8 cellular contexts compared by ENCODE assay signal in genomic region chr3:48655586-48655985, GRCh38. TPM values are rescaled to one million over a fixed set of nuclear protein-coding genes. Genes with fewer than 3 reads are reported as not detected.
A peak's percentile ranks its signal among the peaks of the same experiment; 100 is the strongest.
DNase-seq lines count a peak whose midpoint lies in the region; ATAC-seq and TF ChIP-seq lines count a peak whose summit lies in the region.

No MANE protein-coding gene starts in this region.

- peaks cover 14% of the 10 kb centered on the region for H3K36me3 ChIP-seq in H7 (replicated peaks; ENCODE audit: control insufficient read depth, insufficient read depth, low read length)
- H3K36me3 ChIP-seq in WERI-Rb-1 = peaks cover 94% of the 10 kb centered on the region

- ATAC-seq in activated T-helper 17 cell treated with anti-CD3 and anti-CD28 coated beads, Interleukin-2, amount 50 U/mL, for 72 hours (replicated peaks) = peak; percentile 34

- H3K27me3 Mint-ChIP-seq in activated T-helper 17 cell treated with anti-CD3 and anti-CD28 coated beads, Interleukin-2, amount 50 U/mL, for 72 hours = no peaks in the 10 kb centered on the region

- H3K36me3 Mint-ChIP-seq in activated T-helper 17 cell treated with anti-CD3 and anti-CD28 coated beads, Interleukin-2, amount 50 U/mL, for 72 hours (ENCODE audit: low read depth) = peaks cover 43% of the 10 kb centered on the region

- H3K4me3 ChIP-seq in H7 (ENCODE audit: insufficient read depth, low read depth, low read length) = peak overlapping the region; percentile 58
- H3K4me3 ChIP-seq in iPS-11a (ENCODE audit: low read depth, low read length) = peak overlapping the region; percentile 36
- no peak overlapping the region for H3K4me3 ChIP-seq in WERI-Rb-1 (ENCODE audit: low read depth, low read length)

- H3K9me3 ChIP-seq in WERI-Rb-1 (ENCODE audit: severe bottlenecking) = peaks cover 6% of the 10 kb centered on the region

- no peaks in the 10 kb centered on the region for H3K9me3 Mint-ChIP-seq in activated T-helper 17 cell treated with anti-CD3 and anti-CD28 coated beads, Interleukin-2, amount 50 U/mL, for 72 hours

- DNase-seq in H7 (no peak), WERI-Rb-1 (no peak), NCI-H748 treated with DMSO at 0.1 percent for 48 hours (lab: John Stamatoyannopoulos, UW) (no peak), ecto neural progenitor cell (ENCODE audit: low spot score) (no peak), amygdala (lab: John Stamatoyannopoulos, UW) (no peak)
- DNase-seq in stimulated activated CD4-positive, alpha-beta T cell treated with anti-CD3 and anti-CD28 coated beads, TNF-alpha, amount 100 ng/mL, for 4 hours (ENCODE audit: low read depth in 3 of 3) = peak in 2 of 3 experiments; percentile 59

- TF ChIP-seq CTCF in WERI-Rb-1 (IDR thresholded peaks at IDR 0.05; ENCODE audit: low read depth, low read length) = no peak

- H3K4me1 Mint-ChIP-seq in activated T-helper 17 cell treated with anti-CD3 and anti-CD28 coated beads, Interleukin-2, amount 50 U/mL, for 72 hours = peaks cover 10% of the 10 kb centered on the region

- peak overlapping the region; percentile 81 for H3K4me3 Mint-ChIP-seq in activated T-helper 17 cell treated with anti-CD3 and anti-CD28 coated beads, Interleukin-2, amount 50 U/mL, for 72 hours

- no peak overlapping the region for H3K27ac ChIP-seq in WERI-Rb-1

- H3K27me3 ChIP-seq in H7 (ENCODE audit: control insufficient read depth, insufficient read depth, low read length) (peaks cover 4% of the 10 kb centered on the region; the same call in 1 of the 2 replicates), WERI-Rb-1 (ENCODE audit: insufficient read depth, low read depth, severe bottlenecking) (no peaks in the 10 kb centered on the region)

- peak overlapping the region; percentile 76 for H3K27ac Mint-ChIP-seq in activated T-helper 17 cell treated with anti-CD3 and anti-CD28 coated beads, Interleukin-2, amount 50 U/mL, for 72 hours

RNA-seq across cellular contexts. Expression of gene CELSR3, which starts 7.1 kb away (rescaled TPM):
- 14.3 and 18.7 TPM in 2 replicates for total RNA-seq in H7 (2014; rRNA removed; shearing (Covaris generic))
- total RNA-seq in activated T-helper 17 cell treated with anti-CD3 and anti-CD28 coated beads, Interleukin-2, amount 50 U/mL, for 72 hours = 10 to 100 TPM; 20.3 to 27.1 TPM

RNA-seq across cellular contexts. Expression of gene SLC26A6, which starts 20.3 kb away (rescaled TPM):
- total RNA-seq in H7 (2014; rRNA removed; shearing (Covaris generic)) = 70.5 and 76.0 TPM in 2 replicates
- total RNA-seq in activated T-helper 17 cell treated with anti-CD3 and anti-CD28 coated beads, Interleukin-2, amount 50 U/mL, for 72 hours = 10 to 100 TPM; 34.9 to 37.6 TPM

RNA-seq across cellular contexts. Expression of gene NCKIPSD, which starts 30.1 kb away (rescaled TPM):
- 43.8 and 48.8 TPM in 2 replicates for total RNA-seq in H7 (2014; rRNA removed; shearing (Covaris generic))
- 100 to 1,000 TPM in 1 of 2 donors, 10 to 100 TPM in 1; 58.0 to 110 TPM for total RNA-seq in activated T-helper 17 cell treated with anti-CD3 and anti-CD28 coated beads, Interleukin-2, amount 50 U/mL, for 72 hours

RNA-seq across cellular contexts. Expression of gene TMEM89, which starts 34.0 kb away (rescaled TPM):
- total RNA-seq in H7 (2014; rRNA removed; shearing (Covaris generic)) = 0.78 TPM in 1 of 2 replicates, not detected in the other
- 1 to 10 TPM; 1.0 to 1.1 TPM for total RNA-seq in activated T-helper 17 cell treated with anti-CD3 and anti-CD28 coated beads, Interleukin-2, amount 50 U/mL, for 72 hours

RNA-seq across cellular contexts. Expression of gene UQCRC1, which starts 46.1 kb away (rescaled TPM):
- 492 and 610 TPM in 2 replicates for total RNA-seq in H7 (2014; rRNA removed; shearing (Covaris generic))
- total RNA-seq in activated T-helper 17 cell treated with anti-CD3 and anti-CD28 coated beads, Interleukin-2, amount 50 U/mL, for 72 hours = 100 to 1,000 TPM; 177 to 269 TPM

Comparison
In these comparisons a context has a peak if more than half of its experiments do, and no peak if none do; other contexts are left out.
1. DNase-seq: peak in stimulated activated CD4-positive, alpha-beta T cell treated with anti-CD3 and anti-CD28 coated beads, TNF-alpha, amount 100 ng/mL, for 4 hours (2 of 3); none in H7 (single experiment), WERI-Rb-1 (single experiment), NCI-H748 treated with DMSO at 0.1 percent for 48 hours (single experiment), ecto neural progenitor cell (single experiment) and amygdala (0 of 56).